Comparison of ENCODE assay signal across 16 cellular contexts in genomic region chr4:146368209-146368608, GRCh38.
DNase-seq lines count a peak whose midpoint lies in the region; ATAC-seq, FAIRE-seq and TF ChIP-seq lines count a peak whose summit lies in the region.
"Had no signal": no experiment of that assay in that cellular context is flagged by ENCODE, and none has a peak within 500 bp of the region (broad histone marks: within the 10 kb centered on the region; RNA-seq: fewer than 3 reads in every experiment).

No MANE protein-coding gene starts in this region.

- H3K9ac ChIP-seq in SK-N-MC (ENCODE audit: insufficient read length), result no peak overlapping the region
- H3K9ac ChIP-seq in mammary epithelial cell (ENCODE audit: insufficient read depth, low read length), result no peak overlapping the region

- peak overlapping the region; percentile 30 for H3K4me3 ChIP-seq in SK-N-MC
- H3K4me3 ChIP-seq in fibroblast of mammary gland (ENCODE audit: control insufficient read depth, low read depth, low read length), result no peak overlapping the region
- H3K4me3 ChIP-seq in mammary epithelial cell (replicated peaks in 1 of 3; ENCODE audit: insufficient read depth in 1 of 3, low read depth in 2 of 3, low read length in 3 of 3), result no peak overlapping the region

- WGBS in mammary epithelial cell (ENCODE audit: low coverage, missing lambda C conversion rate), result 100% methylated on average over 2 of the region's 2 CpGs

- no peaks in the 10 kb centered on the region for H3K9me3 ChIP-seq in SK-N-MC (ENCODE audit: low read depth, low read length)
- H3K9me3 ChIP-seq in mammary epithelial cell (replicated peaks; ENCODE audit: insufficient read depth, low read length), result no peaks in the 10 kb centered on the region

- CTCF ChIA-PET in mammary epithelial cell (lab: Charles Lee; ENCODE audit: low non-redundant PET), result no interaction called here

- TF ChIP-seq CTCF in 22Rv1 (IDR thresholded peaks at IDR 0.05) (no peak), fibroblast of mammary gland (conservative IDR thresholded peaks at IDR 0.05; ENCODE audit: control insufficient read depth, insufficient read depth, low read depth, low read length) (no peak), mammary epithelial cell (conservative IDR thresholded peaks at IDR 0.05 in 1 of 2, IDR thresholded peaks at IDR 0.05 in 1 of 2; ENCODE audit: extremely low read depth in 1 of 2, insufficient read depth in 1 of 2, low read depth in 1 of 2, low read length in 2 of 2) (no peak)

- no TSS peak for BruUV-seq in mammary epithelial cell (replicated peaks; lab: Mats Ljungman, UMichigan)

- ATAC-seq in GM18909 (IDR thresholded peaks at IDR 0.05; ENCODE audit: poor library complexity, unreplicated experiment), result no peak
- ATAC-seq: stimulated activated naive CD8-positive, alpha-beta T cell treated with anti-CD3 and anti-CD28 coated beads, Interleukin-15, Interleukin-2, amounts not matched to agents 100 U/mL and 50 U/mL, for 24 hours had no signal

- H3K27ac ChIP-seq in 22Rv1, result peak overlapping the region; percentile 96
- peak overlapping the region; percentile 48; the same call in 1 of the 2 replicates for H3K27ac ChIP-seq in SK-N-MC
- H3K27ac ChIP-seq in mammary epithelial cell (ENCODE audit: insufficient read depth, low read depth, low read length), result no peak overlapping the region

- H3K79me2 ChIP-seq in mammary epithelial cell (ENCODE audit: insufficient read depth, low read length), result no peaks in the 10 kb centered on the region

- H3K36me3 ChIP-seq in SK-N-MC (ENCODE audit: insufficient read depth, low read length), result no peaks in the 10 kb centered on the region
- H3K36me3 ChIP-seq in mammary epithelial cell (ENCODE audit: insufficient read depth, low read length), result no peaks in the 10 kb centered on the region

- dilution Hi-C loops in mammary epithelial cell (cut with HindIII; ENCODE audit: low sequenced_read_pairs), result no loop called here

- no peak for FAIRE-seq in frontal cortex (lab: Jason Lieb, UNC)

- no peak overlapping the region for H3K4me2 ChIP-seq in mammary epithelial cell (ENCODE audit: insufficient read depth, low read depth, low read length)

- intact Hi-C loops in mammary epithelial cell (cut with micrococcal nuclease), result no loop called here

- no peaks in the 10 kb centered on the region for H4K20me1 ChIP-seq in mammary epithelial cell (ENCODE audit: insufficient read depth, low read length)

- DNase-seq in SK-N-MC (ENCODE audit: low read depth, low spot score) (no peak), fibroblast of mammary gland (ENCODE audit: low read depth) (peak; percentile 55), lung microvascular endothelial cell (ENCODE audit: low read depth in 2 of 2) (peak; percentile 8 to 43), frontal cortex (ENCODE audit: low spot score in 2 of 2) (no peak), mammary epithelial cell (no peak), SKM-1 (lab: John Stamatoyannopoulos, UW; ENCODE audit: unreplicated experiment) (no peak)
- DNase-seq: ACHN; activated CD4-positive, alpha-beta T cell treated with anti-CD3 and anti-CD28 coated beads, Interleukin-2, amount 50 U/mL, for 4 hours; activated T-cell treated with anti-CD3 and anti-CD28 coated beads, Interleukin-2, amount 50 U/mL, for 24 hours; CD8-positive, alpha-beta memory T cell; kidney glomerular epithelial cell; NCI-H2081 treated with DMSO at 0.1 percent for 48 hours; NCI-H526 treated with DMSO at 0.1 percent for 48 hours; stimulated activated naive CD8-positive, alpha-beta T cell treated with anti-CD3 and anti-CD28 coated beads, Interleukin-15, Interleukin-2, amounts not matched to agents 100 U/mL and 50 U/mL, for 24 hours had no signal

- no peak overlapping the region for H2AFZ ChIP-seq in mammary epithelial cell (ENCODE audit: low read depth, low read length)

- H3K4me1 ChIP-seq in mammary epithelial cell (ENCODE audit: insufficient read depth, low read length), result no peaks in the 10 kb centered on the region

- no peaks in the 10 kb centered on the region for H3K27me3 ChIP-seq in mammary epithelial cell (ENCODE audit: insufficient read depth, low read length)

- in situ Hi-C loops in mammary epithelial cell (cut with MboI; ENCODE audit: low sequenced_read_pairs in 2 of 2), result no loop called here

Comparison
In these comparisons a context has a peak if more than half of its experiments do, and no peak if none do; other contexts are left out.
1. DNase-seq: peak in fibroblast of mammary gland (single experiment) and lung microvascular endothelial cell (2 of 2); none in SK-N-MC (single experiment), frontal cortex (0 of 2), mammary epithelial cell (single experiment) and SKM-1 (single experiment).